13 cellular contexts compared by ENCODE assay signal in genomic region chr18:23207994-23208393, GRCh38.
"Had no signal": no experiment of that assay in that cellular context is flagged by ENCODE, and none has a peak within 500 bp of the region (broad histone marks: within the 10 kb centered on the region; RNA-seq: fewer than 3 reads in every experiment).

No MANE protein-coding gene starts in this region.

- H3K27me3 ChIP-seq: right lobe of liver, tibial nerve, vagina had no signal

- H3K27ac Mint-ChIP-seq: activated naive CD4-positive, alpha-beta T cell treated with anti-CD3 and anti-CD28 coated beads for 36 hours; WTC11 had no signal

- H3K4me3 ChIP-seq: psoas muscle, right lobe of liver, tibial nerve, vagina had no signal

- H3K27ac ChIP-seq: epithelial cell of prostate, psoas muscle, right lobe of liver, vagina had no signal

- H3K4me1 ChIP-seq: psoas muscle, right lobe of liver had no signal

- ATAC-seq: psoas muscle had no signal

- H3K36me3 Mint-ChIP-seq: natural killer cell had no signal

- DNase-seq: activated CD4-positive, alpha-beta T cell treated with anti-CD3 and anti-CD28 coated beads for 48 hours; activated CD8-positive, alpha-beta memory T cell treated with anti-CD3 and anti-CD28 coated beads for 24 hours; activated naive CD4-positive, alpha-beta T cell treated with anti-CD3 and anti-CD28 coated beads for 36 hours; foreskin melanocyte; kidney glomerular epithelial cell; mesenchymal stem cell; natural killer cell; psoas muscle; right lobe of liver had no signal

- H3K4me3 Mint-ChIP-seq: activated naive CD4-positive, alpha-beta T cell treated with anti-CD3 and anti-CD28 coated beads for 36 hours; natural killer cell; WTC11 had no signal

- H3K9me3 ChIP-seq: psoas muscle, right lobe of liver, vagina had no signal
